Comparison of ENCODE assay signal across 1 cellular context in genomic region chr4:40306991-40307390, GRCh38.
TF ChIP-seq lines count a peak whose summit lies in the region.

No MANE protein-coding gene starts in this region.

TF ChIP-seq in HepG2, 621 proteins besides CTCF, POLR2A, EP300 and RAD21:
- TF ChIP-seq SIX1 (CRISPR knock-in tag; IDR thresholded peaks at IDR 0.05; ENCODE audit: borderline replicate concordance) (no peak), HNRNPUL1 (IDR thresholded peaks at IDR 0.05; ENCODE audit: low read depth, low read length) (no peak), ARHGAP35 (CRISPR knock-in tag; IDR thresholded peaks at IDR 0.05; ENCODE audit: borderline replicate concordance) (no peak), FOXK2 (IDR thresholded peaks at IDR 0.05) (no peak), ZNF766 (CRISPR knock-in tag; IDR thresholded peaks at IDR 0.05; ENCODE audit: borderline replicate concordance) (no peak), GATAD1 (CRISPR knock-in tag; IDR thresholded peaks at IDR 0.05) (no peak), ZNF362 (CRISPR knock-in tag; IDR thresholded peaks at IDR 0.05; ENCODE audit: borderline replicate concordance) (no peak), RELA (CRISPR knock-in tag; IDR thresholded peaks at IDR 0.05) (no peak), ZNF616 (CRISPR knock-in tag; IDR thresholded peaks at IDR 0.05; ENCODE audit: low read depth) (no peak), ZNF530 (CRISPR knock-in tag; IDR thresholded peaks at IDR 0.05; ENCODE audit: low read depth) (no peak), MAFG (CRISPR knock-in tag; IDR thresholded peaks at IDR 0.05) (no peak), ZNF780A (CRISPR knock-in tag; IDR thresholded peaks at IDR 0.05) (no peak), TIGD3 (CRISPR knock-in tag; IDR thresholded peaks at IDR 0.05; ENCODE audit: borderline replicate concordance) (no peak), ZSCAN9 (CRISPR knock-in tag; IDR thresholded peaks at IDR 0.05; ENCODE audit: borderline replicate concordance) (no peak), SMAD3 (CRISPR knock-in tag; IDR thresholded peaks at IDR 0.05) (no peak), NCOR1 (IDR thresholded peaks at IDR 0.05; ENCODE audit: borderline replicate concordance, low read length) (no peak), SETDB1 (CRISPR knock-in tag; IDR thresholded peaks at IDR 0.05; ENCODE audit: borderline replicate concordance) (no peak)
